Comparison of ENCODE assay signal across 23 cellular contexts in genomic region chr13:94218537-94218936, GRCh38.
"Had no signal": no experiment of that assay in that cellular context is flagged by ENCODE, and none has a peak within 500 bp of the region (broad histone marks: within the 10 kb centered on the region; RNA-seq: fewer than 3 reads in every experiment).

No MANE protein-coding gene starts in this region.

- H3K4me1 ChIP-seq: adrenal gland had no signal

- H3K27ac ChIP-seq: adrenal gland, SK-N-MC, WERI-Rb-1 had no signal

- DNase-seq: activated CD4-positive, alpha-beta T cell treated with anti-CD3 and anti-CD28 coated beads for 4 hours; activated CD8-positive, alpha-beta memory T cell treated with anti-CD3 and anti-CD28 coated beads, Interleukin-2, amount 50 U/mL, for 48 hours; activated CD8-positive, alpha-beta T cell treated with anti-CD3 and anti-CD28 coated beads for 36 hours; activated naive CD4-positive, alpha-beta T cell treated with anti-CD3 and anti-CD28 coated beads, Interleukin-2, amount 50 U/mL, for 16 hours; activated naive CD8-positive, alpha-beta T cell treated with anti-CD3 and anti-CD28 coated beads, Interleukin-2, amount 10 ng/mL, durations not matched to agents 7 days and 5 days; activated T-cell treated with anti-CD3 and anti-CD28 coated beads, Interleukin-2, amount 50 U/mL, for 1 hour; adrenal gland; anterior cingulate cortex; cerebellar nuclear complex; NCI-H1092; NCI-H1417; NCI-H1930; NCI-H2171; NCI-H2227 treated with DMSO at 0.1 percent for 48 hours; NCI-H526 treated with DMSO at 0.1 percent for 48 hours; NCI-H82; RPMI8226; T-cell; WERI-Rb-1 had no signal

- H3K9me3 ChIP-seq: adrenal gland had no signal

- H3K27me3 ChIP-seq: adrenal gland had no signal

- H3K36me3 ChIP-seq: adrenal gland, WERI-Rb-1 had no signal

- H3K36me3 Mint-ChIP-seq: activated naive CD8-positive, alpha-beta T cell treated with anti-CD3 and anti-CD28 coated beads, Interleukin-2, amount 10 ng/mL, durations not matched to agents 7 days and 5 days; T-cell had no signal

- ATAC-seq: activated CD4-positive, CD25-positive, alpha-beta regulatory T cell treated with anti-CD3 and anti-CD28 coated beads, Interleukin-2, amount 50 U/mL, for 24 hours; activated CD8-positive, alpha-beta T cell treated with anti-CD3 and anti-CD28 coated beads for 36 hours; Panc1; Right ventricle myocardium inferior; T-cell had no signal

- H3K4me1 Mint-ChIP-seq: activated naive CD8-positive, alpha-beta T cell treated with anti-CD3 and anti-CD28 coated beads, Interleukin-2, amount 10 ng/mL, durations not matched to agents 7 days and 5 days; T-cell had no signal

- H3K4me3 Mint-ChIP-seq: activated CD8-positive, alpha-beta T cell treated with anti-CD3 and anti-CD28 coated beads for 36 hours; activated naive CD8-positive, alpha-beta T cell treated with anti-CD3 and anti-CD28 coated beads, Interleukin-2, amount 10 ng/mL, durations not matched to agents 7 days and 5 days; T-cell had no signal

- H3K4me3 ChIP-seq: adrenal gland, SK-N-MC had no signal

- H3K9me3 Mint-ChIP-seq: activated CD8-positive, alpha-beta T cell treated with anti-CD3 and anti-CD28 coated beads for 36 hours; activated naive CD8-positive, alpha-beta T cell treated with anti-CD3 and anti-CD28 coated beads, Interleukin-2, amount 10 ng/mL, durations not matched to agents 7 days and 5 days; T-cell had no signal

- H3K27me3 Mint-ChIP-seq: activated naive CD8-positive, alpha-beta T cell treated with anti-CD3 and anti-CD28 coated beads, Interleukin-2, amount 10 ng/mL, durations not matched to agents 7 days and 5 days had no signal

- H3K27ac Mint-ChIP-seq: activated CD8-positive, alpha-beta T cell treated with anti-CD3 and anti-CD28 coated beads for 36 hours; activated naive CD8-positive, alpha-beta T cell treated with anti-CD3 and anti-CD28 coated beads, Interleukin-2, amount 10 ng/mL, durations not matched to agents 7 days and 5 days; T-cell had no signal
